ENCODE assay signal across 19 cellular contexts in genomic region chr4:15531792-15532191, GRCh38.
DNase-seq lines count a peak whose midpoint lies in the region; ATAC-seq, FAIRE-seq and TF ChIP-seq lines count a peak whose summit lies in the region.
"Had no signal": no experiment of that assay in that cellular context is flagged by ENCODE, and none has a peak within 500 bp of the region (broad histone marks: within the 10 kb centered on the region; RNA-seq: fewer than 3 reads in every experiment).

No MANE protein-coding gene starts in this region.

- 97% methylated on average over 3 of the region's 3 CpGs for WGBS in HepG2 (ENCODE audit: low lambda C conversion rate)
- WGBS in right lobe of liver (ENCODE audit: insufficient coverage, low coverage, low lambda C conversion rate, missing lambda C conversion rate): 94% methylated on average over 3 of the region's 3 CpGs
- 2% methylated on average over 3 of the region's 3 CpGs for WGBS in K562 (ENCODE audit: insufficient coverage, low coverage, missing lambda C conversion rate)
- no CpG with 5 or more reads among the region's 3 CpGs for WGBS in mesendoderm (ENCODE audit: extremely low coverage, insufficient coverage, low lambda C conversion rate)

- no peaks in the 10 kb centered on the region for H3K9me1 ChIP-seq in K562 (ENCODE audit: control insufficient read depth, insufficient read depth, low read length)

- H2AK5ac ChIP-seq in mesendoderm (ENCODE audit: low read length): no peak overlapping the region

- no peaks in the 10 kb centered on the region for H3K79me1 ChIP-seq in mesendoderm (ENCODE audit: low read length)

- H3K36me3 ChIP-seq in HepG2 (replicated peaks in 1 of 2; ENCODE audit: control insufficient read depth in 1 of 2, insufficient read depth in 2 of 2, low read length in 2 of 2): 0 out of 5 replicates have a peak, but pooled peaks cover 0 to 4% of the 10 kb centered on the region in 2 experiments
- H3K36me3 ChIP-seq in right lobe of liver: no peaks in the 10 kb centered on the region
- no peaks in the 10 kb centered on the region for H3K36me3 ChIP-seq in K562 (ENCODE audit: control insufficient read depth, insufficient read depth, low read length)
- H3K36me3 ChIP-seq in mesendoderm (ENCODE audit: control insufficient read depth, insufficient read depth, low read length): no peaks in the 10 kb centered on the region
- H3K36me3 ChIP-seq: HAP-1 had no signal

- intact Hi-C loops in HepG2 (cut with micrococcal nuclease; ENCODE audit: unreplicated experiment) (no loop called here), right lobe of liver (cut with DNase I) (no loop called here), K562 (cut with micrococcal nuclease) (no loop called here)

- H4K20me1 ChIP-seq in HepG2 (ENCODE audit: insufficient read depth, low read length): no peaks in the 10 kb centered on the region
- H4K20me1 ChIP-seq in K562 (replicated peaks; ENCODE audit: control insufficient read depth, insufficient read depth, low read length): no peaks in the 10 kb centered on the region

- H3K9me3 ChIP-seq in HepG2 (ENCODE audit: low read length) (no peaks in the 10 kb centered on the region), right lobe of liver (no peaks in the 10 kb centered on the region), K562 (replicated peaks; ENCODE audit: control insufficient read depth, insufficient read depth, low read depth, low read length) (no peaks in the 10 kb centered on the region)
- H3K9me3 ChIP-seq: HAP-1 had no signal

- CTCF ChIA-PET in HepG2 (lab: Yijun Ruan, JAX; ENCODE audit: low intra/inter-chr PET ratio, low total read pairs): no interaction called here
- CTCF ChIA-PET in K562 (lab: Yijun Ruan, JAX; ENCODE audit: low intra/inter-chr PET ratio): no interaction called here

- no peak for DNase-seq in HepG2 (ENCODE audit: low spot score)
- DNase-seq in right lobe of liver: no peak
- peak in 2 of 4 experiments; percentile 19 to 50 for DNase-seq in K562 (ENCODE audit: extremely low read depth in 1 of 4, low spot score in 3 of 4)
- DNase-seq in mesendoderm: peak; percentile 29
- DNase-seq: C1 segment of cervical spinal cord; Calu3; CD4-positive, alpha-beta memory T cell; COR-L47; DMS53; DMS79 treated with DMSO at 0.1 percent for 48 hours; GF-D8; GOT3; HFFc6 had no signal

- no peak overlapping the region for H3K9ac ChIP-seq in HepG2 (ENCODE audit: insufficient read depth, low read depth, low read length)
- H3K9ac ChIP-seq in K562 (ENCODE audit: insufficient read depth in 1 of 2, low read depth in 2 of 2, low read length in 2 of 2): no peak overlapping the region
- no peak overlapping the region for H3K9ac ChIP-seq in mesendoderm (ENCODE audit: low read length)

- no peak overlapping the region for H2BK5ac ChIP-seq in mesendoderm (ENCODE audit: low read length)

- no peaks in the 10 kb centered on the region for H3K27me3 ChIP-seq in HepG2 (ENCODE audit: control insufficient read depth in 1 of 2, insufficient read depth in 2 of 2, low read length in 2 of 2)
- H3K27me3 ChIP-seq in right lobe of liver: no peaks in the 10 kb centered on the region
- H3K27me3 ChIP-seq in K562 (ENCODE audit: control insufficient read depth in 2 of 2, insufficient read depth in 2 of 2, low read length in 2 of 2): no peaks in the 10 kb centered on the region
- no peaks in the 10 kb centered on the region for H3K27me3 ChIP-seq in mesendoderm (ENCODE audit: insufficient read depth, low read length, poor library complexity)

- H3K23ac ChIP-seq in mesendoderm (ENCODE audit: low read length): no peak overlapping the region

- no peak overlapping the region for H2AFZ ChIP-seq in HepG2 (ENCODE audit: low read length)
- no peak overlapping the region for H2AFZ ChIP-seq in K562 (ENCODE audit: low read depth, low read length)

- H3K4ac ChIP-seq in mesendoderm (ENCODE audit: low read depth, low read length): no peak overlapping the region

- no peak for FAIRE-seq in HepG2 (lab: Jason Lieb, UNC)
- FAIRE-seq in K562 (lab: Jason Lieb, UNC): peak; percentile 46
- FAIRE-seq: GM12891, GM18507, H54 had no signal

- BruUV-seq in HepG2 (replicated peaks; lab: Mats Ljungman, UMichigan) (no TSS peak), K562 (replicated peaks; lab: Mats Ljungman, UMichigan) (no TSS peak)

- POLR2A ChIA-PET in HepG2 (lab: Yijun Ruan, JAX) (no interaction called here), K562 (lab: Yijun Ruan, JAX) (interaction anchor here (0.6 to 1.3 kb wide), 2 partner anchors 10 to 13 kb away, joined by 3 to 5 read pairs; no protein-coding TSS in a partner anchor)

- no peak overlapping the region for H4K5ac ChIP-seq in mesendoderm (ENCODE audit: low read length)

- no peak overlapping the region for H3K18ac ChIP-seq in mesendoderm (ENCODE audit: low read length)

- no peak overlapping the region for H2BK120ac ChIP-seq in mesendoderm (ENCODE audit: low read depth, low read length)

- no peak for ATAC-seq in HepG2
- ATAC-seq in right lobe of liver: no peak
- ATAC-seq in K562: peak; percentile 60
- ATAC-seq in HG02973 (IDR thresholded peaks at IDR 0.05; ENCODE audit: unreplicated experiment): no peak
- no peak for ATAC-seq in GM21390 (IDR thresholded peaks at IDR 0.05; ENCODE audit: unreplicated experiment)

- TF ChIP-seq EP300 in HepG2 (IDR thresholded peaks at IDR 0.05; ENCODE audit: low read depth in 2 of 2, low read length in 2 of 2) (no peak), HepG2 (CRISPR knock-in tag; IDR thresholded peaks at IDR 0.05; ENCODE audit: borderline replicate concordance) (no peak), K562 (IDR thresholded peaks at IDR 0.05; ENCODE audit: low read length) (peak; percentile 43; the same call in 1 of the 2 replicates)

- no peak for TF ChIP-seq POLR2A in HepG2 (IDR thresholded peaks at IDR 0.05; ENCODE audit: insufficient read depth in 1 of 2, low read depth in 2 of 2, low read length in 2 of 2)
- TF ChIP-seq POLR2A in right lobe of liver (IDR thresholded peaks at IDR 0.05): no peak
- TF ChIP-seq POLR2A in K562 (conservative IDR thresholded peaks at IDR 0.05): no peak

- no peak overlapping the region for H4K8ac ChIP-seq in mesendoderm (ENCODE audit: low read depth, low read length)

- no peak overlapping the region for H3K4me2 ChIP-seq in HepG2 (ENCODE audit: low read depth, low read length)
- H3K4me2 ChIP-seq in K562 (ENCODE audit: insufficient read depth, low read length): no peak overlapping the region
- H3K4me2 ChIP-seq in mesendoderm (ENCODE audit: low read length): no peak overlapping the region

- H3K4me3 ChIP-seq in HepG2 (replicated peaks in 1 of 3; ENCODE audit: insufficient read depth in 1 of 3, low read depth in 2 of 3, low read length in 3 of 3): no peak overlapping the region
- no peak overlapping the region for H3K4me3 ChIP-seq in right lobe of liver
- H3K4me3 ChIP-seq in K562: no peak overlapping the region
- H3K4me3 ChIP-seq in mesendoderm (ENCODE audit: low read length): no peak overlapping the region
- H3K4me3 ChIP-seq: HAP-1 had no signal

- H3K4me1 ChIP-seq in HepG2 (ENCODE audit: insufficient read depth, low read length) (no peaks in the 10 kb centered on the region), right lobe of liver (no peaks in the 10 kb centered on the region), K562 (replicated peaks in 1 of 2; ENCODE audit: control insufficient read depth in 2 of 2, insufficient read depth in 2 of 2, low read length in 2 of 2) (peaks cover 5 to 27% of the 10 kb centered on the region in 2 experiments; a peak in 4 of 5 replicates), mesendoderm (ENCODE audit: control insufficient read depth, low read depth, low read length) (peaks cover 2% of the 10 kb centered on the region)
- H3K4me1 ChIP-seq: HAP-1 had no signal

- TF ChIP-seq CTCF in HepG2 (CRISPR knock-in tag; IDR thresholded peaks at IDR 0.05) (no peak), right lobe of liver (IDR thresholded peaks at IDR 0.05) (no peak), K562 (IDR thresholded peaks at IDR 0.05 in 2 of 3, conservative IDR thresholded peaks at IDR 0.05 in 1 of 3; ENCODE audit: insufficient read depth in 2 of 3, low read depth in 1 of 3, low read length in 3 of 3) (no peak)

- in situ Hi-C loops in HepG2 (cut with HindIII; ENCODE audit: extremely low pct_ligation_motif_present, low pct_unique_long_range_greater_than_20kb) (no loop called here), K562 (cut with MboI) (no loop called here)

- no peaks in the 10 kb centered on the region for H3K79me2 ChIP-seq in HepG2 (ENCODE audit: insufficient read depth, low read length)
- H3K79me2 ChIP-seq in K562 (ENCODE audit: control insufficient read depth, insufficient read depth, low read length): no peaks in the 10 kb centered on the region
- H3K79me2 ChIP-seq in mesendoderm (ENCODE audit: control insufficient read depth, insufficient read depth, low read length): no peaks in the 10 kb centered on the region

- H3K27ac ChIP-seq in HepG2 (ENCODE audit: extremely low read length, insufficient read depth, low read length): no peak overlapping the region
- H3K27ac ChIP-seq in right lobe of liver: no peak overlapping the region
- H3K27ac ChIP-seq in K562 (ENCODE audit: extremely low read depth, low read depth, low read length): no peak overlapping the region
- no peak overlapping the region for H3K27ac ChIP-seq in mesendoderm (ENCODE audit: low read depth, low read length)

- no peak overlapping the region for H2BK15ac ChIP-seq in mesendoderm (replicated peaks; ENCODE audit: low read depth)

- H3K56ac ChIP-seq in mesendoderm (ENCODE audit: low read length): no peak overlapping the region

- TF ChIP-seq RAD21 in HepG2 (CRISPR knock-in tag; IDR thresholded peaks at IDR 0.05) (no peak), K562 (CRISPR knock-in tag; conservative IDR thresholded peaks at IDR 0.05 in 1 of 2, IDR thresholded peaks at IDR 0.05 in 1 of 2) (no peak)

TF ChIP-seq in HepG2, 621 proteins besides CTCF, POLR2A, EP300 and RAD21:
- TF ChIP-seq ZNF629 (CRISPR knock-in tag; conservative IDR thresholded peaks at IDR 0.05): peak; percentile 32; the same call in 1 of the 2 replicates
- TF ChIP-seq CCAR2 (optimal IDR thresholded peaks at IDR 0.05; ENCODE audit: low read depth, low read length): no peak
- TF ChIP-seq ZNF441 (CRISPR knock-in tag; IDR thresholded peaks at IDR 0.05; ENCODE audit: borderline replicate concordance): no peak

TF ChIP-seq in K562, 482 proteins besides CTCF, POLR2A, EP300 and RAD21 (continues in another document):
- TF ChIP-seq ZNF3 (CRISPR knock-in tag; IDR thresholded peaks at IDR 0.05): peak; percentile 100
- no peak for TF ChIP-seq ZNF175 (CRISPR knock-in tag; IDR thresholded peaks at IDR 0.05; ENCODE audit: low read depth)
- peak; percentile 47 for TF ChIP-seq CBFA2T3 (IDR thresholded peaks at IDR 0.05)
- TF ChIP-seq FOXM1 (IDR thresholded peaks at IDR 0.05; ENCODE audit: low read depth): 0 out of 2 replicates have a peak, but pooled peaks have one; percentile 38
- no peak for TF ChIP-seq FOXM1 (CRISPR knock-in tag; IDR thresholded peaks at IDR 0.05; ENCODE audit: low read depth)
- TF ChIP-seq CBX3 (IDR thresholded peaks at IDR 0.05; ENCODE audit: borderline replicate concordance in 1 of 2, low read length in 2 of 2): 0 out of 3 replicates have a peak, but pooled peaks of 1 of the 2 experiments have one; percentile 15
- TF ChIP-seq SMARCA5 (IDR thresholded peaks at IDR 0.05): peak; percentile 82; the same call in 1 of the 2 replicates
- no peak for TF ChIP-seq MEF2D (tag; conservative IDR thresholded peaks at IDR 0.05; ENCODE audit: low read depth)

Comparison
In these comparisons a context has a peak if more than half of its experiments do, and no peak if none do; other contexts are left out.
1. Of the 241 proteins assayed by ChIP-seq in both HepG2 and K562: peak only in HepG2: none; only in K562: ADNP, ATF7, CBX1, CC2D1A, DPF2, EP300 and 8 more; in both: none; in neither: 225; mixed calls (peak in some experiments, not most) for 2.